10 cellular contexts compared by ENCODE assay signal in genomic region chr13:114208134-114208533, GRCh38. TPM values are rescaled to one million over a fixed set of nuclear protein-coding genes. Genes with fewer than 3 reads are reported as not detected.
"Had no signal": no experiment of that assay in that cellular context is flagged by ENCODE, and none has a peak within 500 bp of the region (broad histone marks: within the 10 kb centered on the region; RNA-seq: fewer than 3 reads in every experiment).

No MANE protein-coding gene starts in this region.

- H3K4me3 ChIP-seq: GM23338 had no signal

- H3K27ac Mint-ChIP-seq: GM23338, H9, HFFc6, IgD-negative memory B cell had no signal

- ATAC-seq: GM23338 had no signal

- H3K4me2 ChIP-seq: GM23338 had no signal

- H3K36me3 Mint-ChIP-seq: IgD-negative memory B cell had no signal

- H2AFZ ChIP-seq: GM23338 had no signal

- H3K4me3 Mint-ChIP-seq: GM23338, H9, HFFc6, IgD-negative memory B cell had no signal

- DNase-seq: H9, HCEC 1CT, HFFc6, KG1 had no signal

- FAIRE-seq: H54, HTR-8/SVneo had no signal

RNA-seq across cellular contexts. Expression of gene CFAP97D2, which starts 29.1 kb away (rescaled TPM):
- total RNA-seq: GM23338, H1, H9, HFFc6, HT-29 had no signal
- polyA plus RNA-seq: GM23338, H1, IgD-negative memory B cell had no signal
